In genomic region chr6:47483516-47483852, GRCh38 we compare ENCODE assay signal across 12 cellular contexts. TPM values are rescaled to one million over a fixed set of nuclear protein-coding genes. Genes with fewer than 3 reads are reported as not detected.
DNase-seq lines count a peak whose midpoint lies in the region; ATAC-seq and TF ChIP-seq lines count a peak whose summit lies in the region.
"Had no signal": no experiment of that assay in that cellular context is flagged by ENCODE, and none has a peak within 500 bp of the region (broad histone marks: within the 10 kb centered on the region; RNA-seq: fewer than 3 reads in every experiment).

No MANE protein-coding gene starts in this region.

- peak overlapping the region; percentile 25; the same call in 1 of the 2 replicates for H3K4me2 ChIP-seq in KMS-11

- TF ChIP-seq CTCF in Calu3 (IDR thresholded peaks at IDR 0.05; ENCODE audit: unreplicated experiment) = no peak
- no peak for TF ChIP-seq CTCF in KMS-11 (conservative IDR thresholded peaks at IDR 0.05; ENCODE audit: low read depth, low read length)
- no peak for TF ChIP-seq CTCF in glutamatergic neuron (IDR thresholded peaks at IDR 0.05; ENCODE audit: partially characterized antibody, unreplicated experiment)
- TF ChIP-seq CTCF in uterus (IDR thresholded peaks at IDR 0.05) = no peak
- no peak for TF ChIP-seq CTCF in Peyer's patch (IDR thresholded peaks at IDR 0.05)

- H3K27ac ChIP-seq in KMS-11 (peak overlapping the region; percentile 29; the same call in 1 of the 2 replicates), uterus (no peak overlapping the region), Peyer's patch (no peak overlapping the region)

- TF ChIP-seq POLR2A in uterus (IDR thresholded peaks at IDR 0.05) (no peak), Peyer's patch (IDR thresholded peaks at IDR 0.05) (no peak)

- H3K27ac Mint-ChIP-seq in Calu3 (ENCODE audit: unreplicated experiment) = peak overlapping the region; percentile 63
- H3K27ac Mint-ChIP-seq in glutamatergic neuron (ENCODE audit: unreplicated experiment) = peak overlapping the region; percentile 7

- no TSS peak for BruUV-seq in Calu3 (replicated peaks; lab: Mats Ljungman, UMichigan)

- peaks cover 10% of the 10 kb centered on the region; the same call in 1 of the 2 replicates for H4K20me1 ChIP-seq in KMS-11 (ENCODE audit: insufficient read depth)

- H3K9me3 ChIP-seq in uterus (no peaks in the 10 kb centered on the region), Peyer's patch (no peaks in the 10 kb centered on the region)

- H3K36me3 ChIP-seq in KMS-11 (ENCODE audit: insufficient read depth) = no peaks in the 10 kb centered on the region
- H3K36me3 ChIP-seq in uterus = no peaks in the 10 kb centered on the region
- H3K36me3 ChIP-seq in Peyer's patch = no peaks in the 10 kb centered on the region

- peaks cover 53% of the 10 kb centered on the region for H3K4me1 ChIP-seq in KMS-11 (ENCODE audit: low read depth, poor library complexity, severe bottlenecking)
- H3K4me1 ChIP-seq in uterus = no peaks in the 10 kb centered on the region
- H3K4me1 ChIP-seq in Peyer's patch = peaks cover 0 to 35% (median 2%) of the 10 kb centered on the region in 4 donors

- H3K4me3 Mint-ChIP-seq in Calu3 (ENCODE audit: low read depth, unreplicated experiment) (peak overlapping the region; percentile 86), glutamatergic neuron (ENCODE audit: unreplicated experiment) (no peak overlapping the region)

- DNase-seq in Calu3 = no peak
- DNase-seq in glutamatergic neuron = no peak
- DNase-seq in uterus = no peak
- no peak for DNase-seq in Peyer's patch
- DNase-seq in GF-D8 (lab: John Stamatoyannopoulos, UW) = no peak
- no peak for DNase-seq in stimulated activated CD4-positive, alpha-beta T cell treated with anti-CD3 and anti-CD28 coated beads, Interleukin-4, amount 100 ng/mL, for 4 hours
- DNase-seq: head of caudate nucleus; naive thymus-derived CD8-positive, alpha-beta T cell; NK-92 treated with Interleukin-12 subunit alpha and Interleukin-12 subunit beta, amount 100 ng/mL, for 24 hours; stimulated activated CD4-positive, alpha-beta T cell treated with anti-CD3 and anti-CD28 coated beads, Interleukin-4, amount 100 ng/mL, for 24 hours had no signal

- no peak overlapping the region; the same call in 1 of the 2 replicates for H3K9ac ChIP-seq in KMS-11

- CTCF ChIA-PET in Calu3 (lab: Charles Lee) = no interaction called here

- H2AFZ ChIP-seq in KMS-11 (ENCODE audit: low read depth) = no peak overlapping the region

- H3K27me3 ChIP-seq in KMS-11 (ENCODE audit: insufficient read depth, low read depth) = no peaks in the 10 kb centered on the region
- no peaks in the 10 kb centered on the region for H3K27me3 ChIP-seq in uterus
- H3K27me3 ChIP-seq in Peyer's patch = no peaks in the 10 kb centered on the region

- H3K4me3 ChIP-seq in KMS-11 (IDR thresholded peaks at IDR 0.05; ENCODE audit: insufficient read depth, low read depth, low read length) (no peak overlapping the region), uterus (no peak overlapping the region), Peyer's patch (no peak overlapping the region)

- peak; percentile 39 for ATAC-seq in GM21619 (IDR thresholded peaks at IDR 0.05; ENCODE audit: unreplicated experiment)
- ATAC-seq: naive thymus-derived CD8-positive, alpha-beta T cell had no signal

- peaks cover 49% of the 10 kb centered on the region for H3K36me3 Mint-ChIP-seq in Calu3 (ENCODE audit: insufficient read depth, unreplicated experiment)
- no peaks in the 10 kb centered on the region for H3K36me3 Mint-ChIP-seq in glutamatergic neuron (ENCODE audit: unreplicated experiment)
- H3K36me3 Mint-ChIP-seq: naive thymus-derived CD8-positive, alpha-beta T cell had no signal

- no peaks in the 10 kb centered on the region for H3K27me3 Mint-ChIP-seq in Calu3 (ENCODE audit: unreplicated experiment)
- H3K27me3 Mint-ChIP-seq in glutamatergic neuron (ENCODE audit: unreplicated experiment) = peaks cover under 1% of the 10 kb centered on the region
- H3K27me3 Mint-ChIP-seq: naive thymus-derived CD8-positive, alpha-beta T cell had no signal

- intact Hi-C loops in Calu3 (cut with micrococcal nuclease; ENCODE audit: unreplicated experiment) (no loop called here), uterus (cut with DNase I; ENCODE audit: low total_unique reads) (no loop called here)

- H3K79me2 ChIP-seq in KMS-11 (ENCODE audit: insufficient read depth, low read depth) = peaks cover 97% of the 10 kb centered on the region

- H3K9me3 Mint-ChIP-seq in Calu3 (ENCODE audit: low read depth, unreplicated experiment) (no peaks in the 10 kb centered on the region), glutamatergic neuron (ENCODE audit: unreplicated experiment) (peaks cover under 1% of the 10 kb centered on the region)
- H3K9me3 Mint-ChIP-seq: naive thymus-derived CD8-positive, alpha-beta T cell had no signal

- H3K4me1 Mint-ChIP-seq in Calu3 (ENCODE audit: low read depth, unreplicated experiment) (peaks cover 50% of the 10 kb centered on the region), glutamatergic neuron (ENCODE audit: low read depth, unreplicated experiment) (peaks cover 26% of the 10 kb centered on the region)

RNA-seq across cellular contexts. Expression of gene CD2AP, which starts 5.9 kb away (rescaled TPM):
- total RNA-seq in Calu3 (2022) = 105 and 121 TPM in 2 replicates
- 14.9 TPM for total RNA-seq in glutamatergic neuron (ENCODE audit: unreplicated experiment)
- 10 to 100 TPM; 11.0 to 63.9 (median 24.3) TPM for total RNA-seq in uterus
- 100 to 1,000 TPM in 2 of 4 donors, 10 to 100 TPM in 2; 59.4 to 151 (median 96.8) TPM for total RNA-seq in Peyer's patch
